ENCODE assay signal across 19 cellular contexts in genomic region chr9:73165911-73166310, GRCh38.
"Had no signal": no experiment of that assay in that cellular context is flagged by ENCODE, and none has a peak within 500 bp of the region (broad histone marks: within the 10 kb centered on the region; RNA-seq: fewer than 3 reads in every experiment).

No MANE protein-coding gene starts in this region.

- H3K27ac ChIP-seq: ascending aorta, esophagus muscularis mucosa, ovary, sigmoid colon, spleen, tibial artery, vagina had no signal

- DNase-seq: activated CD4-positive, alpha-beta T cell treated with anti-CD3 and anti-CD28 coated beads, Interleukin-2, amount 50 U/mL, for 4 hours; activated CD8-positive, alpha-beta memory T cell treated with anti-CD3 and anti-CD28 coated beads, Interleukin-2, amount 10 ng/mL, durations not matched to agents 7 days and 5 days; activated gamma-delta T cell treated with Interleukin-2 at 50 U/mL for 16 hours; activated T-cell treated with anti-CD3 and anti-CD28 coated beads, Interleukin-2, amount 50 U/mL, for 1 hour; hippocampal formation; left ventricle myocardium superior; ovary; sigmoid colon; spleen; T1000; tibial artery had no signal

- H3K4me3 Mint-ChIP-seq: activated CD8-positive, alpha-beta memory T cell treated with anti-CD3 and anti-CD28 coated beads, Interleukin-2, amount 10 ng/mL, durations not matched to agents 7 days and 5 days; memory B cell; neural crest cell; stimulated activated memory B cell treated with anti-CD40 and anti-IgM and Interleukin-4, amounts not matched to agents 10 μg/mL and 1 μg/mL and 100 μg/mL, for 72 hours had no signal

- H3K27me3 Mint-ChIP-seq: activated CD8-positive, alpha-beta memory T cell treated with anti-CD3 and anti-CD28 coated beads, Interleukin-2, amount 10 ng/mL, durations not matched to agents 7 days and 5 days; memory B cell; stimulated activated memory B cell treated with anti-CD40 and anti-IgM and Interleukin-4, amounts not matched to agents 10 μg/mL and 1 μg/mL and 100 μg/mL, for 72 hours had no signal

- FAIRE-seq: endometrium had no signal

- H3K27ac Mint-ChIP-seq: activated CD8-positive, alpha-beta memory T cell treated with anti-CD3 and anti-CD28 coated beads, Interleukin-2, amount 10 ng/mL, durations not matched to agents 7 days and 5 days; memory B cell; stimulated activated memory B cell treated with anti-CD40 and anti-IgM and Interleukin-4, amounts not matched to agents 10 μg/mL and 1 μg/mL and 100 μg/mL, for 72 hours had no signal

- H3K9me3 Mint-ChIP-seq: memory B cell; neural crest cell; stimulated activated memory B cell treated with anti-CD40 and anti-IgM and Interleukin-4, amounts not matched to agents 10 μg/mL and 1 μg/mL and 100 μg/mL, for 72 hours had no signal

- ATAC-seq: activated CD4-positive, CD25-positive, alpha-beta regulatory T cell treated with anti-CD3 and anti-CD28 coated beads, Interleukin-2, amount 50 U/mL, for 24 hours; activated CD8-positive, alpha-beta memory T cell treated with anti-CD3 and anti-CD28 coated beads, Interleukin-2, amount 10 ng/mL, durations not matched to agents 7 days and 5 days; left ventricle myocardium superior; stimulated activated memory B cell treated with anti-CD40 and anti-IgM and Interleukin-4, amounts not matched to agents 10 μg/mL and 1 μg/mL and 100 μg/mL, for 72 hours had no signal

- H3K36me3 Mint-ChIP-seq: memory B cell; stimulated activated memory B cell treated with anti-CD40 and anti-IgM and Interleukin-4, amounts not matched to agents 10 μg/mL and 1 μg/mL and 100 μg/mL, for 72 hours had no signal
